ENCODE assay signal across 8 cellular contexts in the genomic region with DNA sequence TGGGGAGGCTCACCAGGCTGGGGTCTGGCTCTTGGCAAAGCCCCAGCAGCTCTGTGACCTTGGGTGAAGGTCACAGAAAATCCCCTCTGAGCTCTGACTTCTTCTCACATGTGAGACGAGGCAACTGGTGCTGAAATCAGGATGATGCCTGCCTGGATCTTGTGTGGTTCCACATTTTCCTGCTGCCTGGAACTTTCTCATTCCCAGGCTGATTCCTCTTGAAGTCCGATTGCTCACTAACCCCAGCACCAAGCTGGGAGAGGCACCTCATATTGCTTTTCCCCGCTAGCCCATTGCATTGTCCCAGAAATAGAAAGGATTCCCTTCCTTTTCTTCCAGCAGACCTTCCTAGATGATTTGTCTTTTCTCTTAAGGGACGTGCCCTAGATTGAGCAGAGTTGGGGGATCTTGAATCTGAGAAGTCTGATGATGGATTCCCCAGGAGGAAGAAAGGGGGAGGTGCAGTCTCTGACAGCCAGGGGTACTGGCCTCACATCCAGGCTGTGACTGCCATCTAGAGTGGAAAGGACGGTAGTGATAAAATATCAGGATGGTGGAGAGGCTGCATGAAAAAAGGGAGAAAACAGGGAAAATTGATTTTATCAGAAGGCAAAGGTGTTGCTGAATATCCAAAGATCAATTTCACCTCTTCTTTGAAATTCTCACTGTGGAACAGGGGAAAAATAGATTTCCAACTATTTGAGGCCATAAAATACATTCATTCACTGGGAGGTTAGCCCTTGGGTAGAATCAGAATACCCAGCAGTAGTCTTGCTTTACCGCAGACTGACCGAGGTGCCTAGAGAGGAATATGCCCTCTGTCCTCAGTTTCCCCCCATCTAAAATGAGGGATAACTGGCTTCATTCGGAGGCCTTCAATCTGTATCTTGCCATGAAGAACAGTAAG.
A peak's percentile ranks its signal among the peaks of the same experiment; 100 is the strongest.
DNase-seq lines count a peak whose midpoint lies in the region; ATAC-seq and TF ChIP-seq lines count a peak whose summit lies in the region.

No MANE protein-coding gene starts in this region.

- intact Hi-C loops in left ventricle myocardium superior (cut with micrococcal nuclease), result loop anchor here (10.0 kb wide), 1 partner anchor 405 kb away; no protein-coding TSS in a partner anchor
- intact Hi-C loops in psoas muscle (cut with DNase I), result loop anchor here (2.0 to 5.0 kb wide), 3 partner anchors 71 to 413 kb away; a partner anchor contains a TSS

- H3K4me1 ChIP-seq in psoas muscle, result no peaks in the 10 kb centered on the region

- peaks cover 6% of the 10 kb centered on the region for H3K9me3 ChIP-seq in psoas muscle

- TF ChIP-seq CTCF in psoas muscle (IDR thresholded peaks at IDR 0.05), result peak; percentile 76

- no peaks in the 10 kb centered on the region for H3K36me3 ChIP-seq in psoas muscle (ENCODE audit: insufficient read depth in 1 of 2, low read depth in 1 of 2)

- DNase-seq in DMS114 treated with DMSO at 0.1 percent for 48 hours (lab: John Stamatoyannopoulos, UW; ENCODE audit: unreplicated experiment), result peak; percentile 70
- DNase-seq in HT-29 (ENCODE audit: low spot score), result peak; percentile 68
- DNase-seq in OCI-M1 (lab: John Stamatoyannopoulos, UW), result peak; percentile 73
- no peak for DNase-seq in left ventricle myocardium superior
- no peak for DNase-seq in psoas muscle

- peak overlapping the region; percentile 66 for H3K27ac ChIP-seq in angular gyrus (ENCODE audit: low read depth, low read length)
- H3K27ac ChIP-seq in psoas muscle, result no peak overlapping the region

- no peak overlapping the region for H3K4me3 ChIP-seq in psoas muscle

- ATAC-seq in GM19397 (IDR thresholded peaks at IDR 0.05; ENCODE audit: unreplicated experiment) (peak; percentile 66), left ventricle myocardium superior (peak; percentile 87), psoas muscle (peak; percentile 75 to 95 (median 90)), HG03439 (IDR thresholded peaks at IDR 0.05; ENCODE audit: unreplicated experiment) (no peak)

- WGBS in psoas muscle, 3 donors, result 45 to 48% (median 46%) methylated on average over 8 of the region's 8 CpGs

- no peaks in the 10 kb centered on the region for H3K27me3 ChIP-seq in psoas muscle (ENCODE audit: insufficient read depth in 3 of 3, low read length in 2 of 3)

Comparison
In these comparisons a context has a peak if more than half of its experiments do, and no peak if none do; other contexts are left out.
1. DNase-seq: peak in DMS114 treated with DMSO at 0.1 percent for 48 hours (single experiment), HT-29 (single experiment) and OCI-M1 (single experiment); none in left ventricle myocardium superior (single experiment) and psoas muscle (0 of 2).